Comparison of ENCODE assay signal across 8 cellular contexts in the genomic region with DNA sequence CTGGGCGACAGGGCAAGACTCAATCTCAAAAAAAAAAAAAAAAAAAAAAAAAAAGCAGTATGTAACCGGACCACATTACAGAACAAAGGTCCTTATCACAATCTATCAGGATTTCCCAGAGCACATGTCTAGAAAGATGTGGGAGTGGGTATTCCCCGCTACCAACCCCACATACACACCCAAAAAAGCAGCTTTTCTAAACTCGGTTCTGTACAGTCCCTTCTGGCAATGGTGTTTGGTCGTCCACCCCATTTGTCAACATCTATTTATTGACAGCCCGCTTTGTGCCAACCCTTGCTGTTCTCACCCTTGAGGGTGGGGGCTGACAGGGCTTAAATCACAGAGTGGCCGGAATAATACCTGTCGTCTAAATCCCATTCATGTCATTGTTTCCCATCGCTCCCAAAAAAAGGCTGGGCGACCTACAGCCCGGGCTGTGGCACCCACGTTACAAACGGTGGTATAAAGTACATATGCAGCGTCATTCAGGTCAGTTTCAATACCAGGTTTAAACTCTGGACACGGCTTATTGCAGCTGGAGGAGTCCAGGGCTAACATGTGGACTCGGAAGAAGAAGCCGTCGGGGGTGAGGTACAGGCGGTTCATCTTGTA. TPM values are rescaled to one million over a fixed set of nuclear protein-coding genes. Genes with fewer than 3 reads are reported as not detected.
DNase-seq lines count a peak whose midpoint lies in the region; ATAC-seq lines count a peak whose summit lies in the region.

No MANE protein-coding gene starts in this region.

- H3K27ac ChIP-seq in CD8-positive, alpha-beta memory T cell (ENCODE audit: low read depth, low read length), result peak overlapping the region; percentile 31
- H3K27ac ChIP-seq in angular gyrus (ENCODE audit: low read depth, low read length) (peak overlapping the region; percentile 90), layer of hippocampus (ENCODE audit: low read depth, low read length) (peak overlapping the region; percentile 93), subcutaneous abdominal adipose tissue (ENCODE audit: low read depth, low read length) (peak overlapping the region; percentile 86)

- peaks cover 27% of the 10 kb centered on the region for H3K4me1 ChIP-seq in CD8-positive, alpha-beta memory T cell (ENCODE audit: insufficient read depth, low read length)
- peaks cover 4 to 40% (median 30%) of the 10 kb centered on the region in 5 donors for H3K4me1 ChIP-seq in subcutaneous abdominal adipose tissue (ENCODE audit: control insufficient read depth in 5 of 5, insufficient read depth in 5 of 5, low read length in 5 of 5)

- no peaks in the 10 kb centered on the region for H3K9me3 Mint-ChIP-seq in CD8-positive, alpha-beta memory T cell

- ATAC-seq in HG03097 (IDR thresholded peaks at IDR 0.05; ENCODE audit: low FRiP score, unreplicated experiment), result peak; percentile 4

- DNase-seq in CD8-positive, alpha-beta memory T cell, result no peak
- no peak for DNase-seq in activated gamma-delta T cell treated with Interleukin-2 at 50 U/mL for 16 hours
- no peak for DNase-seq in kidney tubule cell (ENCODE audit: low spot score)
- no peak for DNase-seq in NCI-H2029 (lab: John Stamatoyannopoulos, UW)

- H3K27me3 Mint-ChIP-seq in CD8-positive, alpha-beta memory T cell, result peaks cover 11 to 16% of the 10 kb centered on the region in 2 donors

- POLR2A ChIA-PET in CD8-positive, alpha-beta memory T cell (lab: Charles Lee), result no interaction called here

- H3K4me3 Mint-ChIP-seq in CD8-positive, alpha-beta memory T cell, result peak overlapping the region; percentile 87 to 98 (median 96)

- CTCF ChIA-PET in CD8-positive, alpha-beta memory T cell (lab: Charles Lee), result no interaction called here

- H3K27me3 ChIP-seq in CD8-positive, alpha-beta memory T cell (ENCODE audit: insufficient read depth, low read length, poor library complexity, severe bottlenecking), result peaks cover 5% of the 10 kb centered on the region
- H3K27me3 ChIP-seq in layer of hippocampus (ENCODE audit: control insufficient read depth, insufficient read depth, low read length), result no peaks in the 10 kb centered on the region
- H3K27me3 ChIP-seq in subcutaneous abdominal adipose tissue (ENCODE audit: control insufficient read depth in 5 of 5, insufficient read depth in 4 of 5, low read length in 5 of 5), result no peaks in the 10 kb centered on the region

- H3K9me3 ChIP-seq in CD8-positive, alpha-beta memory T cell (ENCODE audit: low read length), result no peaks in the 10 kb centered on the region
- H3K9me3 ChIP-seq in subcutaneous abdominal adipose tissue (ENCODE audit: control insufficient read depth in 5 of 5, low read length in 5 of 5), result no peaks in the 10 kb centered on the region

- H3K36me3 Mint-ChIP-seq in CD8-positive, alpha-beta memory T cell, result peaks cover 0 to 7% (median 0%) of the 10 kb centered on the region in 3 donors

- H3K4me3 ChIP-seq in CD8-positive, alpha-beta memory T cell (ENCODE audit: low read length), result peak overlapping the region; percentile 76
- H3K4me3 ChIP-seq in subcutaneous abdominal adipose tissue (ENCODE audit: low read depth in 1 of 5, low read length in 5 of 5), result peak overlapping the region; percentile 82 to 91 (median 84)

- peaks cover 28 to 35% (median 33%) of the 10 kb centered on the region in 3 donors for H3K4me1 Mint-ChIP-seq in CD8-positive, alpha-beta memory T cell

- H3K9ac ChIP-seq in subcutaneous abdominal adipose tissue (ENCODE audit: low read length in 5 of 5), result peak overlapping the region; percentile 52 to 84 (median 68)

- H3K36me3 ChIP-seq in CD8-positive, alpha-beta memory T cell (ENCODE audit: insufficient read depth, low read length), result no peaks in the 10 kb centered on the region
- no peaks in the 10 kb centered on the region for H3K36me3 ChIP-seq in subcutaneous abdominal adipose tissue (ENCODE audit: control insufficient read depth in 5 of 5, insufficient read depth in 5 of 5, low read length in 5 of 5)

- H3K27ac Mint-ChIP-seq in CD8-positive, alpha-beta memory T cell, result peak overlapping the region; percentile 70 to 95 (median 85)

RNA-seq across cellular contexts. Expression of a gene that starts 3.6 kb away (rescaled TPM):
- total RNA-seq in CD8-positive, alpha-beta memory T cell, result 10 to 100 TPM; 45.7 to 45.8 TPM
- polyA plus RNA-seq in CD8-positive, alpha-beta memory T cell, result 2.2 TPM

RNA-seq across cellular contexts. Expression of a gene that starts 42.9 kb away (rescaled TPM):
- total RNA-seq in CD8-positive, alpha-beta memory T cell, result 100 to 1,000 TPM; 213 to 223 TPM
- 24.3 TPM for polyA plus RNA-seq in CD8-positive, alpha-beta memory T cell

Comparison
In these comparisons a context has a peak if more than half of its experiments do, and no peak if none do; other contexts are left out.
1. H3K27ac ChIP-seq: peak in every context shown above with its lines; median percentile 93 in layer of hippocampus; 90 in angular gyrus; 86 in subcutaneous abdominal adipose tissue; 31 in CD8-positive, alpha-beta memory T cell.